ENCODE assay signal across 8 cellular contexts in genomic region chr11:68314886-68315580, GRCh38. TPM values are rescaled to one million over a fixed set of nuclear protein-coding genes. Genes with fewer than 3 reads are reported as not detected.
A peak's percentile ranks its signal among the peaks of the same experiment; 100 is the strongest.
DNase-seq lines count a peak whose midpoint lies in the region; ATAC-seq lines count a peak whose summit lies in the region.

No MANE protein-coding gene starts in this region.

- peaks cover 26% of the 10 kb centered on the region for H3K27me3 Mint-ChIP-seq in activated T-helper 2 cell treated with anti-CD3 and anti-CD28 coated beads, Interferon-gamma antibody, Interleukin-2, Interleukin-4, amounts not matched to agents 10 μg/mL and 5 μg/mL and 100 μg/mL, durations not matched to agents 14 hours and 24 hours and 36 hours (ENCODE audit: low read depth)

- peak overlapping the region in 13 of 21 experiments; percentile 27 to 87 (median 77) for H3K27ac ChIP-seq in skin epidermis

- H3K4me3 ChIP-seq in iPS-18c (ENCODE audit: insufficient read depth, low read depth, low read length), result peak overlapping the region; percentile 11; the same call in 1 of the 2 replicates
- peak overlapping the region in 2 of 7 experiments; percentile 64 to 69 for H3K4me3 ChIP-seq in skin epidermis

- peak overlapping the region; percentile 13 for H3K4me3 Mint-ChIP-seq in activated T-helper 2 cell treated with anti-CD3 and anti-CD28 coated beads, Interferon-gamma antibody, Interleukin-2, Interleukin-4, amounts not matched to agents 10 μg/mL and 5 μg/mL and 100 μg/mL, durations not matched to agents 14 hours and 24 hours and 36 hours (ENCODE audit: low read depth)

- no peak overlapping the region for H3K27ac Mint-ChIP-seq in activated T-helper 2 cell treated with anti-CD3 and anti-CD28 coated beads, Interferon-gamma antibody, Interleukin-2, Interleukin-4, amounts not matched to agents 10 μg/mL and 5 μg/mL and 100 μg/mL, durations not matched to agents 14 hours and 24 hours and 36 hours

- peaks cover 2% of the 10 kb centered on the region for H3K9me3 ChIP-seq in iPS-18c (ENCODE audit: control insufficient read depth, insufficient read depth, low read length)

- intact Hi-C loops in activated T-helper 2 cell treated with anti-CD3 and anti-CD28 coated beads, Interferon-gamma antibody, Interleukin-2, Interleukin-4, amounts not matched to agents 10 μg/mL and 5 μg/mL and 100 μg/mL, durations not matched to agents 14 hours and 24 hours and 36 hours (cut with micrococcal nuclease), result loop anchor here (5.0 kb wide), 1 partner anchor 67 kb away; no protein-coding TSS in a partner anchor

- ATAC-seq in GM18858 (IDR thresholded peaks at IDR 0.05; ENCODE audit: unreplicated experiment) (no peak), HG02938 (IDR thresholded peaks at IDR 0.05; ENCODE audit: unreplicated experiment) (no peak)

- H3K4me1 Mint-ChIP-seq in activated T-helper 2 cell treated with anti-CD3 and anti-CD28 coated beads, Interferon-gamma antibody, Interleukin-2, Interleukin-4, amounts not matched to agents 10 μg/mL and 5 μg/mL and 100 μg/mL, durations not matched to agents 14 hours and 24 hours and 36 hours (ENCODE audit: low read depth), result peaks cover 25% of the 10 kb centered on the region

- no peaks in the 10 kb centered on the region for H3K36me3 Mint-ChIP-seq in activated T-helper 2 cell treated with anti-CD3 and anti-CD28 coated beads, Interferon-gamma antibody, Interleukin-2, Interleukin-4, amounts not matched to agents 10 μg/mL and 5 μg/mL and 100 μg/mL, durations not matched to agents 14 hours and 24 hours and 36 hours (ENCODE audit: low read depth)

- DNase-seq in HK-2 (ENCODE audit: unreplicated experiment) (peak; percentile 43), activated gamma-delta T cell (lab: John Stamatoyannopoulos, UW) (no peak), NCI-H1092 (lab: John Stamatoyannopoulos, UW) (no peak)
- no peak for DNase-seq in activated T-helper 2 cell treated with anti-CD3 and anti-CD28 coated beads, Interferon-gamma antibody, Interleukin-2, Interleukin-4, amounts not matched to agents 10 μg/mL and 5 μg/mL and 100 μg/mL, durations not matched to agents 14 hours and 24 hours and 36 hours (ENCODE audit: low spot score)

- H3K9me3 Mint-ChIP-seq in activated T-helper 2 cell treated with anti-CD3 and anti-CD28 coated beads, Interferon-gamma antibody, Interleukin-2, Interleukin-4, amounts not matched to agents 10 μg/mL and 5 μg/mL and 100 μg/mL, durations not matched to agents 14 hours and 24 hours and 36 hours, result no peaks in the 10 kb centered on the region

RNA-seq across cellular contexts. Expression of gene LRP5, which starts 2.6 kb away (rescaled TPM):
- 9.4 and 11.1 TPM in 2 replicates for total RNA-seq in activated T-helper 2 cell treated with anti-CD3 and anti-CD28 coated beads, Interferon-gamma antibody, Interleukin-2, Interleukin-4, amounts not matched to agents 10 μg/mL and 5 μg/mL and 100 μg/mL, durations not matched to agents 14 hours and 24 hours and 36 hours

RNA-seq across cellular contexts. Expression of gene C11orf24, which starts 43.3 kb away (rescaled TPM):
- total RNA-seq in activated T-helper 2 cell treated with anti-CD3 and anti-CD28 coated beads, Interferon-gamma antibody, Interleukin-2, Interleukin-4, amounts not matched to agents 10 μg/mL and 5 μg/mL and 100 μg/mL, durations not matched to agents 14 hours and 24 hours and 36 hours, result 32.7 and 34.2 TPM in 2 replicates
